In genomic region chr10:15147594-15148392, GRCh38 we compare ENCODE assay signal across 14 cellular contexts. TPM values are rescaled to one million over a fixed set of nuclear protein-coding genes. Genes with fewer than 3 reads are reported as not detected.
DNase-seq lines count a peak whose midpoint lies in the region; ATAC-seq, FAIRE-seq and TF ChIP-seq lines count a peak whose summit lies in the region.
"Had no signal": no experiment of that assay in that cellular context is flagged by ENCODE, and none has a peak within 500 bp of the region (broad histone marks: within the 10 kb centered on the region; RNA-seq: fewer than 3 reads in every experiment).

No MANE protein-coding gene starts in this region.

- no peaks in the 10 kb centered on the region for H3K27me3 ChIP-seq in HepG2 (ENCODE audit: control insufficient read depth in 1 of 2, insufficient read depth in 2 of 2, low read length in 2 of 2)
- H3K27me3 ChIP-seq in right lobe of liver: no peaks in the 10 kb centered on the region

- H3K79me2 ChIP-seq in HepG2 (ENCODE audit: insufficient read depth, low read length) (peaks cover 66% of the 10 kb centered on the region), OCI-LY7 (ENCODE audit: insufficient read depth, low read depth, low read length) (no peaks in the 10 kb centered on the region)

- H3K9me2 ChIP-seq in OCI-LY7 (ENCODE audit: insufficient read depth, low read length): no peaks in the 10 kb centered on the region

- TF ChIP-seq RAD21 in HepG2 (CRISPR knock-in tag; IDR thresholded peaks at IDR 0.05): no peak

- TF ChIP-seq EP300 in HepG2 (IDR thresholded peaks at IDR 0.05; ENCODE audit: low read depth in 2 of 2, low read length in 2 of 2) (no peak), HepG2 (CRISPR knock-in tag; IDR thresholded peaks at IDR 0.05; ENCODE audit: borderline replicate concordance) (no peak)

- WGBS in HepG2 (ENCODE audit: low lambda C conversion rate): 95% methylated on average over 4 of the region's 4 CpGs
- WGBS in right lobe of liver (ENCODE audit: insufficient coverage, low coverage, low lambda C conversion rate, missing lambda C conversion rate): 92% methylated on average over 4 of the region's 4 CpGs

- H3K9me3 ChIP-seq in HepG2 (ENCODE audit: low read length): no peaks in the 10 kb centered on the region
- no peaks in the 10 kb centered on the region for H3K9me3 ChIP-seq in right lobe of liver
- no peaks in the 10 kb centered on the region for H3K9me3 ChIP-seq in OCI-LY7 (ENCODE audit: low read length)
- H3K9me3 ChIP-seq: Caco-2, HAP-1 had no signal

- no peaks in the 10 kb centered on the region for H3K27me3 Mint-ChIP-seq in activated T-helper 17 cell treated with anti-CD3 and anti-CD28 coated beads, Interleukin-2, amount 50 U/mL, for 72 hours
- H3K27me3 Mint-ChIP-seq: CD4-positive, alpha-beta T cell had no signal

- ATAC-seq in HepG2 (no peak), right lobe of liver (no peak)
- peak; percentile 51 for ATAC-seq in activated T-helper 17 cell treated with anti-CD3 and anti-CD28 coated beads, Interleukin-2, amount 50 U/mL, for 72 hours (replicated peaks)

- no peak for DNase-seq in HepG2 (ENCODE audit: low spot score)
- DNase-seq in right lobe of liver: no peak
- no peak for DNase-seq in OCI-LY7 (ENCODE audit: low spot score)
- no peak for DNase-seq in stimulated activated CD4-positive, alpha-beta T cell treated with anti-CD3 and anti-CD28 coated beads, Interleukin-4, amount 100 ng/mL, for 1 hour
- DNase-seq: AML-193; Caco-2; CD4-positive, alpha-beta T cell had no signal

- no peak overlapping the region for H2AFZ ChIP-seq in HepG2 (ENCODE audit: low read length)
- H2AFZ ChIP-seq in OCI-LY7 (ENCODE audit: low read length): no peak overlapping the region

- TF ChIP-seq POLR2A in HepG2 (IDR thresholded peaks at IDR 0.05; ENCODE audit: insufficient read depth in 1 of 2, low read depth in 2 of 2, low read length in 2 of 2) (no peak), right lobe of liver (IDR thresholded peaks at IDR 0.05) (no peak)

- intact Hi-C loops in HepG2 (cut with micrococcal nuclease; ENCODE audit: unreplicated experiment) (no loop called here), right lobe of liver (cut with DNase I) (no loop called here), OCI-LY7 (cut with micrococcal nuclease; ENCODE audit: unreplicated experiment) (no loop called here)

- BruUV-seq in HepG2 (replicated peaks; lab: Mats Ljungman, UMichigan) (no TSS peak), OCI-LY7 (replicated peaks; lab: Mats Ljungman, UMichigan) (no TSS peak)

- no peak overlapping the region for H3K27ac ChIP-seq in HepG2 (ENCODE audit: extremely low read length, insufficient read depth, low read length)
- H3K27ac ChIP-seq in right lobe of liver: no peak overlapping the region
- H3K27ac ChIP-seq in OCI-LY7 (ENCODE audit: low read depth, low read length, poor library complexity, severe bottlenecking): no peak overlapping the region
- H3K27ac ChIP-seq: C4-2B had no signal

- no peak overlapping the region for H3K27ac Mint-ChIP-seq in activated T-helper 17 cell treated with anti-CD3 and anti-CD28 coated beads, Interleukin-2, amount 50 U/mL, for 72 hours
- H3K27ac Mint-ChIP-seq: CD4-positive, alpha-beta T cell had no signal

- no peak for FAIRE-seq in HepG2 (lab: Jason Lieb, UNC)
- FAIRE-seq: A204.1, D721Med, GM12891, GM19239 had no signal

- H3K4me3 ChIP-seq in HepG2 (replicated peaks in 1 of 3; ENCODE audit: insufficient read depth in 1 of 3, low read depth in 2 of 3, low read length in 3 of 3): no peak overlapping the region
- H3K4me3 ChIP-seq in right lobe of liver: no peak overlapping the region
- H3K4me3 ChIP-seq in OCI-LY7 (ENCODE audit: low read depth, low read length, poor library complexity, severe bottlenecking): no peak overlapping the region
- H3K4me3 ChIP-seq: HAP-1 had no signal

- H3K4me1 ChIP-seq in HepG2 (ENCODE audit: insufficient read depth, low read length) (peaks cover 32% of the 10 kb centered on the region), right lobe of liver (peaks cover 0 to 31% (median 0%) of the 10 kb centered on the region in 4 donors), OCI-LY7 (ENCODE audit: insufficient read depth, low read length, poor library complexity, severe bottlenecking) (no peaks in the 10 kb centered on the region)
- H3K4me1 ChIP-seq: HAP-1 had no signal

- no peaks in the 10 kb centered on the region for H3K9me3 Mint-ChIP-seq in activated T-helper 17 cell treated with anti-CD3 and anti-CD28 coated beads, Interleukin-2, amount 50 U/mL, for 72 hours

- POLR2A ChIA-PET in HepG2 (lab: Yijun Ruan, JAX): no interaction called here
- POLR2A ChIA-PET in OCI-LY7 (lab: Charles Lee): interaction anchor here (0.6 kb wide), 1 partner anchor 59 kb away, joined by 3 read pairs; no protein-coding TSS in a partner anchor

- in situ Hi-C loops in HepG2 (cut with HindIII; ENCODE audit: extremely low pct_ligation_motif_present, low pct_unique_long_range_greater_than_20kb): no loop called here

- H4K20me1 ChIP-seq in HepG2 (ENCODE audit: insufficient read depth, low read length): no peaks in the 10 kb centered on the region
- H4K20me1 ChIP-seq in OCI-LY7 (ENCODE audit: insufficient read depth, low read length): no peaks in the 10 kb centered on the region

- no peaks in the 10 kb centered on the region for H3K36me3 Mint-ChIP-seq in activated T-helper 17 cell treated with anti-CD3 and anti-CD28 coated beads, Interleukin-2, amount 50 U/mL, for 72 hours (ENCODE audit: low read depth)

- peaks cover 19% of the 10 kb centered on the region for H3K4me1 Mint-ChIP-seq in activated T-helper 17 cell treated with anti-CD3 and anti-CD28 coated beads, Interleukin-2, amount 50 U/mL, for 72 hours

- no peaks in the 10 kb centered on the region; a peak in 1 of 5 replicates for H3K36me3 ChIP-seq in HepG2 (replicated peaks in 1 of 2; ENCODE audit: control insufficient read depth in 1 of 2, insufficient read depth in 2 of 2, low read length in 2 of 2)
- no peaks in the 10 kb centered on the region for H3K36me3 ChIP-seq in right lobe of liver
- no peaks in the 10 kb centered on the region for H3K36me3 ChIP-seq in OCI-LY7 (ENCODE audit: insufficient read depth, low read length)
- H3K36me3 ChIP-seq: HAP-1 had no signal

- TF ChIP-seq CTCF in HepG2 (CRISPR knock-in tag; IDR thresholded peaks at IDR 0.05) (no peak), right lobe of liver (IDR thresholded peaks at IDR 0.05) (no peak), OCI-LY7 (conservative IDR thresholded peaks at IDR 0.05; ENCODE audit: low read length) (no peak)

- CTCF ChIA-PET in HepG2 (lab: Yijun Ruan, JAX; ENCODE audit: low intra/inter-chr PET ratio, low total read pairs): no interaction called here
- CTCF ChIA-PET in OCI-LY7 (lab: Charles Lee; ENCODE audit: unreplicated experiment): interaction anchor here (0.6 kb wide), 1 partner anchor 77 kb away, joined by 3 read pairs; no protein-coding TSS in a partner anchor

- H3K9ac ChIP-seq in HepG2 (ENCODE audit: insufficient read depth, low read depth, low read length): no peak overlapping the region

- H3K4me2 ChIP-seq in HepG2 (ENCODE audit: low read depth, low read length) (no peak overlapping the region), OCI-LY7 (ENCODE audit: low read length) (no peak overlapping the region)

- no peak overlapping the region for H3K4me3 Mint-ChIP-seq in activated T-helper 17 cell treated with anti-CD3 and anti-CD28 coated beads, Interleukin-2, amount 50 U/mL, for 72 hours

RNA-seq across cellular contexts. Expression of gene NMT2, which starts 20.7 kb away (rescaled TPM):
- total RNA-seq in HepG2 (2016; rRNA removed; fragmentation: Illumina TruSeq; extraction: Trizol) (23.8 and 28.0 TPM in 2 replicates), right lobe of liver (10 to 100 TPM; 18.1 to 34.5 (median 30.8) TPM), OCI-LY7 (2022) (0.72 and 1.0 TPM in 2 replicates)
- 8.0 and 9.2 TPM in 2 replicates for total RNA-seq in HepG2 (2016; cell fraction: cytosol; rRNA removed; fragmentation: Illumina TruSeq; extraction: Trizol; ENCODE audit: low read depth)
- total RNA-seq in HepG2 (2016; cell fraction: insoluble cytoplasmic fraction; rRNA removed; fragmentation: Illumina TruSeq; extraction: Trizol): 27.2 and 28.6 TPM in 2 replicates
- total RNA-seq in HepG2 (2016; cell fraction: membrane; rRNA removed; fragmentation: Illumina TruSeq; extraction: Trizol): 16.5 and 17.5 TPM in 2 replicates
- total RNA-seq in HepG2 (2016; cell fraction: nucleus; rRNA removed; fragmentation: Illumina TruSeq; extraction: Trizol): 20.8 and 22.8 TPM in 2 replicates
- polyA plus RNA-seq in HepG2 (2011; rRNA removed): 8.9 and 10.1 TPM in 2 replicates
- polyA plus RNA-seq in HepG2 (2011; cell fraction: cytosol; rRNA removed): 3.5 and 4.9 TPM in 2 replicates
- 15.6 and 18.8 TPM in 2 replicates for polyA plus RNA-seq in HepG2 (2011; cell fraction: nucleus; rRNA removed)
- polyA plus RNA-seq in HepG2 (2012): 16.2 and 22.5 TPM in 2 replicates
- polyA plus RNA-seq in HepG2 (2016; cell fraction: cytosol; fragmentation: Illumina TruSeq; extraction: Trizol; ENCODE audit: low read depth): 6.0 and 6.3 TPM in 2 replicates
- 28.9 and 32.1 TPM in 2 replicates for polyA plus RNA-seq in HepG2 (2016; cell fraction: insoluble cytoplasmic fraction; fragmentation: Illumina TruSeq; extraction: Trizol; ENCODE audit: low read depth)
- 13.5 and 15.5 TPM in 2 replicates for polyA plus RNA-seq in HepG2 (2016; cell fraction: membrane; fragmentation: Illumina TruSeq; extraction: Trizol; ENCODE audit: low read depth)
- polyA plus RNA-seq in HepG2 (2016; cell fraction: nucleus; fragmentation: Illumina TruSeq; extraction: Trizol; ENCODE audit: insufficient read depth, low read depth): 27.7 and 29.0 TPM in 2 replicates
- 0.96 and 2.9 TPM in 2 replicates for polyA minus RNA-seq in HepG2 (2011; rRNA and poly(A)+ RNA removed; ENCODE audit: low replicate concordance)
- polyA minus RNA-seq in HepG2 (2011; cell fraction: cytosol; rRNA and poly(A)+ RNA removed): 5.4 and 6.6 TPM in 2 replicates
- 23.5 and 25.9 TPM in 2 replicates for polyA minus RNA-seq in HepG2 (2011; cell fraction: nucleus; rRNA and poly(A)+ RNA removed)
- total RNA-seq in activated T-helper 17 cell treated with anti-CD3 and anti-CD28 coated beads, Interleukin-2, amount 50 U/mL, for 72 hours: 10 to 100 TPM; 18.4 to 35.6 TPM
- 0.10 and 0.82 TPM in 2 replicates for total RNA-seq in OCI-LY7 (2014; rRNA removed; shearing (Covaris generic))

RNA-seq across cellular contexts. Expression of gene RPP38, which starts 50.6 kb away (rescaled TPM):
- 16.4 and 17.7 TPM in 2 replicates for total RNA-seq in HepG2 (2016; rRNA removed; fragmentation: Illumina TruSeq; extraction: Trizol)
- total RNA-seq in HepG2 (2016; cell fraction: cytosol; rRNA removed; fragmentation: Illumina TruSeq; extraction: Trizol; ENCODE audit: low read depth): 10.8 and 11.2 TPM in 2 replicates
- total RNA-seq in HepG2 (2016; cell fraction: insoluble cytoplasmic fraction; rRNA removed; fragmentation: Illumina TruSeq; extraction: Trizol): 15.4 and 17.2 TPM in 2 replicates
- 14.8 and 16.0 TPM in 2 replicates for total RNA-seq in HepG2 (2016; cell fraction: membrane; rRNA removed; fragmentation: Illumina TruSeq; extraction: Trizol)
- 9.0 and 9.2 TPM in 2 replicates for total RNA-seq in HepG2 (2016; cell fraction: nucleus; rRNA removed; fragmentation: Illumina TruSeq; extraction: Trizol)
- polyA plus RNA-seq in HepG2 (2011; rRNA removed): 11.7 TPM in 2 replicates
- 10.2 and 13.0 TPM in 2 replicates for polyA plus RNA-seq in HepG2 (2011; cell fraction: cytosol; rRNA removed)
- polyA plus RNA-seq in HepG2 (2011; cell fraction: nucleus; rRNA removed): 4.3 and 6.1 TPM in 2 replicates
- polyA plus RNA-seq in HepG2 (2012): 10.0 and 11.5 TPM in 2 replicates
- polyA plus RNA-seq in HepG2 (2016; cell fraction: cytosol; fragmentation: Illumina TruSeq; extraction: Trizol; ENCODE audit: low read depth): 8.4 and 12.5 TPM in 2 replicates
- 19.6 and 21.6 TPM in 2 replicates for polyA plus RNA-seq in HepG2 (2016; cell fraction: insoluble cytoplasmic fraction; fragmentation: Illumina TruSeq; extraction: Trizol; ENCODE audit: low read depth)
- polyA plus RNA-seq in HepG2 (2016; cell fraction: membrane; fragmentation: Illumina TruSeq; extraction: Trizol; ENCODE audit: low read depth): 12.4 and 12.7 TPM in 2 replicates
- polyA plus RNA-seq in HepG2 (2016; cell fraction: nucleus; fragmentation: Illumina TruSeq; extraction: Trizol; ENCODE audit: insufficient read depth, low read depth): 17.0 and 18.6 TPM in 2 replicates
- 7.3 and 14.4 TPM in 2 replicates for polyA minus RNA-seq in HepG2 (2011; rRNA and poly(A)+ RNA removed; ENCODE audit: low replicate concordance)
- polyA minus RNA-seq in HepG2 (2011; cell fraction: cytosol; rRNA and poly(A)+ RNA removed): 4.8 and 6.3 TPM in 2 replicates
- 4.1 and 5.8 TPM in 2 replicates for polyA minus RNA-seq in HepG2 (2011; cell fraction: nucleus; rRNA and poly(A)+ RNA removed)
- 1 to 10 TPM; 5.4 to 9.4 (median 6.9) TPM for total RNA-seq in right lobe of liver
- total RNA-seq in activated T-helper 17 cell treated with anti-CD3 and anti-CD28 coated beads, Interleukin-2, amount 50 U/mL, for 72 hours: 10 to 100 TPM in 1 of 2 donors, 1 to 10 TPM in 1; 9.3 to 18.3 TPM
- total RNA-seq in OCI-LY7 (2014; rRNA removed; shearing (Covaris generic)): 13.2 and 15.1 TPM in 2 replicates
- 21.6 and 22.1 TPM in 2 replicates for total RNA-seq in OCI-LY7 (2022)

RNA-seq across cellular contexts. Expression of gene ACBD7, which starts 59.2 kb away (rescaled TPM):
- total RNA-seq in HepG2 (2016; rRNA removed; fragmentation: Illumina TruSeq; extraction: Trizol) (2.6 and 4.0 TPM in 2 replicates), right lobe of liver (under 1 TPM in 2 of 6 experiments, not detected in 4; 0.16 to 0.18 TPM), OCI-LY7 (2022) (15.0 and 19.4 TPM in 2 replicates)
- 0.51 and 0.53 TPM in 2 replicates for total RNA-seq in HepG2 (2016; cell fraction: cytosol; rRNA removed; fragmentation: Illumina TruSeq; extraction: Trizol; ENCODE audit: low read depth)
- total RNA-seq in HepG2 (2016; cell fraction: insoluble cytoplasmic fraction; rRNA removed; fragmentation: Illumina TruSeq; extraction: Trizol): 3.0 and 3.6 TPM in 2 replicates
- 2.0 and 2.5 TPM in 2 replicates for total RNA-seq in HepG2 (2016; cell fraction: membrane; rRNA removed; fragmentation: Illumina TruSeq; extraction: Trizol)
- total RNA-seq in HepG2 (2016; cell fraction: nucleus; rRNA removed; fragmentation: Illumina TruSeq; extraction: Trizol): 0.75 and 2.1 TPM in 2 replicates
- 1.1 and 1.4 TPM in 2 replicates for polyA plus RNA-seq in HepG2 (2011; rRNA removed)
- polyA plus RNA-seq in HepG2 (2011; cell fraction: cytosol; rRNA removed): 0.86 and 1.0 TPM in 2 replicates
- polyA plus RNA-seq in HepG2 (2011; cell fraction: nucleus; rRNA removed): 0.40 and 0.45 TPM in 2 replicates
- polyA plus RNA-seq in HepG2 (2012): 1.1 and 2.4 TPM in 2 replicates
- 0.33 and 0.47 TPM in 2 replicates for polyA plus RNA-seq in HepG2 (2016; cell fraction: cytosol; fragmentation: Illumina TruSeq; extraction: Trizol; ENCODE audit: low read depth)
- 3.1 and 3.6 TPM in 2 replicates for polyA plus RNA-seq in HepG2 (2016; cell fraction: insoluble cytoplasmic fraction; fragmentation: Illumina TruSeq; extraction: Trizol; ENCODE audit: low read depth)
- 1.2 and 1.4 TPM in 2 replicates for polyA plus RNA-seq in HepG2 (2016; cell fraction: membrane; fragmentation: Illumina TruSeq; extraction: Trizol; ENCODE audit: low read depth)
- polyA plus RNA-seq in HepG2 (2016; cell fraction: nucleus; fragmentation: Illumina TruSeq; extraction: Trizol; ENCODE audit: insufficient read depth, low read depth): 0.85 and 1.2 TPM in 2 replicates
- 0.21 and 0.90 TPM in 2 replicates for polyA minus RNA-seq in HepG2 (2011; rRNA and poly(A)+ RNA removed; ENCODE audit: low replicate concordance)
- polyA minus RNA-seq in HepG2 (2011; cell fraction: cytosol; rRNA and poly(A)+ RNA removed): 0.59 and 2.2 TPM in 2 replicates
- 1.8 and 2.0 TPM in 2 replicates for polyA minus RNA-seq in HepG2 (2011; cell fraction: nucleus; rRNA and poly(A)+ RNA removed)
- 1 to 10 TPM; 1.5 to 3.1 TPM for total RNA-seq in activated T-helper 17 cell treated with anti-CD3 and anti-CD28 coated beads, Interleukin-2, amount 50 U/mL, for 72 hours
- 26.1 and 26.9 TPM in 2 replicates for total RNA-seq in OCI-LY7 (2014; rRNA removed; shearing (Covaris generic))

Comparison
In these comparisons a context has a peak if more than half of its experiments do, and no peak if none do; other contexts are left out.
1. RNA of gene NMT2, which starts 20.7 kb away (total RNA-seq): 18.4 to 35.6 TPM in activated T-helper 17 cell treated with anti-CD3 and anti-CD28 coated beads, Interleukin-2, amount 50 U/mL, for 72 hours, 18.1 to 34.5 TPM in right lobe of liver and 8.0 to 28.6 TPM in HepG2; 0.10 to 1.0 TPM in OCI-LY7; every median in the first group is over 4 times any median in the second.